27 cellular contexts compared by ENCODE assay signal in the genomic region with DNA sequence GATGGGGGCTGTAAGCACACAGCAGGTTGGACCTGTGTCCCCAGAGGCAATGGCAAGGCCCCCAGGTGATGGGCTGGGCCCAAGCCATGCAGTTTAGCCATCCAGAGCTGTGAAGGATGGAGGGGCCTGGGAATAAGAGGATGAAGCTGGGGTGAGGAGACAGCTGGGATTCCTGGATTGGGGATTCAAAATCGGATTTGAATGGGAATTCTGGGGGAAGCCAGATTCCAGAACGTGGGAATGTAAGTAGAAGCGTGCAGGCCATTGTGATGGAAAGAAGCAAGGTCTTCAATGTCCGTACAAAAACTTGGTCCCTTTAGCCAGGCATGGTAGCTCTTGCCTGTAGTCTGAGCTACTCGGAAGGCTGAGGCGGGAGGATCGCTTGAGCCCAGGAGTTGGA. TPM values are rescaled to one million over a fixed set of nuclear protein-coding genes. Genes with fewer than 3 reads are reported as not detected.
DNase-seq lines count a peak whose midpoint lies in the region; ATAC-seq and TF ChIP-seq lines count a peak whose summit lies in the region.
"Had no signal": no experiment of that assay in that cellular context is flagged by ENCODE, and none has a peak within 500 bp of the region (broad histone marks: within the 10 kb centered on the region; RNA-seq: fewer than 3 reads in every experiment).

No MANE protein-coding gene starts in this region.

- H3K36me3 ChIP-seq in BLaER1 treated with 17β-estradiol and CSF1 and Interleukin-3, amounts not matched to agents 10 nM and 100 nM: peaks cover 13 to 51% (median 21%) of the 10 kb centered on the region in 11 experiments; a peak in 21 of 22 replicates
- H3K36me3 ChIP-seq in Karpas-422 (ENCODE audit: insufficient read depth, low read length) (peaks cover 16% of the 10 kb centered on the region; the same call in 1 of the 2 replicates), gastrocnemius medialis (no peaks in the 10 kb centered on the region), stomach (no peaks in the 10 kb centered on the region)

- peak overlapping the region in 3 of 5 experiments; percentile 24 to 61 (median 55) for H3K27ac Mint-ChIP-seq in brain

- H3K9me3 ChIP-seq in BLaER1 treated with 17β-estradiol and CSF1 and Interleukin-3, amounts not matched to agents 10 nM and 100 nM (replicated peaks in 1 of 11): no peaks in the 10 kb centered on the region
- H3K9me3 ChIP-seq in Karpas-422 (ENCODE audit: low read length) (no peaks in the 10 kb centered on the region), gastrocnemius medialis (no peaks in the 10 kb centered on the region), stomach (no peaks in the 10 kb centered on the region)

- no peak overlapping the region for H3K4me3 Mint-ChIP-seq in brain
- H3K4me3 Mint-ChIP-seq: CD8-positive, alpha-beta memory T cell had no signal

- H3K27me3 ChIP-seq in BLaER1 treated with 17β-estradiol and CSF1 and Interleukin-3, amounts not matched to agents 10 nM and 100 nM: no peaks in the 10 kb centered on the region
- H3K27me3 ChIP-seq in Karpas-422 (ENCODE audit: low read length): no peaks in the 10 kb centered on the region
- H3K27me3 ChIP-seq in gastrocnemius medialis: no peaks in the 10 kb centered on the region
- peaks cover 0 to 56% (median 0%) of the 10 kb centered on the region in 3 donors for H3K27me3 ChIP-seq in stomach

- peaks cover 46 to 100% (median 88%) of the 10 kb centered on the region in 11 experiments for H4K20me1 ChIP-seq in BLaER1 treated with 17β-estradiol and CSF1 and Interleukin-3, amounts not matched to agents 10 nM and 100 nM
- H4K20me1 ChIP-seq in Karpas-422 (ENCODE audit: insufficient read depth, low read depth, low read length): peaks cover 7% of the 10 kb centered on the region; the same call in 1 of the 2 replicates

- intact Hi-C loops in gastrocnemius medialis (cut with DNase I; ENCODE audit: low total_unique reads): no loop called here
- intact Hi-C loops in stomach (cut with DNase I; ENCODE audit: low total_unique reads): no loop called here

- in situ Hi-C loops in gastrocnemius medialis (cut with MboI; ENCODE audit: low sequenced_read_pairs in 4 of 4): no loop called here

- H3K36me3 Mint-ChIP-seq in brain: peaks cover 19% of the 10 kb centered on the region

- H2AFZ ChIP-seq in Karpas-422 (ENCODE audit: low read length): no peak overlapping the region

- peaks cover 25% of the 10 kb centered on the region for H3K4me1 Mint-ChIP-seq in brain

- H3K27me3 Mint-ChIP-seq in brain: no peaks in the 10 kb centered on the region

- H3K9me3 Mint-ChIP-seq in brain: no peaks in the 10 kb centered on the region
- H3K9me3 Mint-ChIP-seq: CD8-positive, alpha-beta memory T cell had no signal

- H3K79me2 ChIP-seq in Karpas-422 (ENCODE audit: low read length): peaks cover 70% of the 10 kb centered on the region

- H3K4me3 ChIP-seq in BLaER1 treated with 17β-estradiol and CSF1 and Interleukin-3, amounts not matched to agents 10 nM and 100 nM: no peak overlapping the region
- H3K4me3 ChIP-seq in Karpas-422 (ENCODE audit: low read length): no peak overlapping the region
- H3K4me3 ChIP-seq in gastrocnemius medialis: peak overlapping the region in 1 of 4 donors; percentile 7
- H3K4me3 ChIP-seq in stomach: no peak overlapping the region

- H3K9me2 ChIP-seq in Karpas-422 (replicated peaks; ENCODE audit: insufficient read depth, low read length): no peaks in the 10 kb centered on the region

- ATAC-seq in gastrocnemius medialis: no peak
- ATAC-seq in left lobe of liver: no peak
- no peak for ATAC-seq in HG02610 (IDR thresholded peaks at IDR 0.05; ENCODE audit: unreplicated experiment)

- H3K9ac ChIP-seq in BLaER1 treated with 17β-estradiol and CSF1 and Interleukin-3, amounts not matched to agents 10 nM and 100 nM: no peak overlapping the region
- no peak overlapping the region for H3K9ac ChIP-seq in Karpas-422 (ENCODE audit: low read length)
- H3K9ac ChIP-seq: KMS-11 had no signal

- TF ChIP-seq CTCF in brain (conservative IDR thresholded peaks at IDR 0.05) (no peak), gastrocnemius medialis (IDR thresholded peaks at IDR 0.05 in 4 of 5, conservative IDR thresholded peaks at IDR 0.05 in 1 of 5) (no peak), stomach (IDR thresholded peaks at IDR 0.05) (no peak)

- peak overlapping the region in 7 of 11 experiments; percentile 63 to 81 (median 76); a peak in 10 of 22 replicates for H3K4me2 ChIP-seq in BLaER1 treated with 17β-estradiol and CSF1 and Interleukin-3, amounts not matched to agents 10 nM and 100 nM
- no peak overlapping the region for H3K4me2 ChIP-seq in Karpas-422 (ENCODE audit: low read depth, low read length, poor library complexity, severe bottlenecking)
- H3K4me2 ChIP-seq: KMS-11 had no signal

- TF ChIP-seq POLR2A in gastrocnemius medialis (IDR thresholded peaks at IDR 0.05) (no peak), stomach (IDR thresholded peaks at IDR 0.05) (no peak)

- peaks cover 58 to 80% (median 69%) of the 10 kb centered on the region in 10 experiments for H3K4me1 ChIP-seq in BLaER1 treated with 17β-estradiol and CSF1 and Interleukin-3, amounts not matched to agents 10 nM and 100 nM
- H3K4me1 ChIP-seq in Karpas-422 (ENCODE audit: low read length) (peaks cover 66% of the 10 kb centered on the region), gastrocnemius medialis (peaks cover 41 to 42% of the 10 kb centered on the region in 2 donors), stomach (peaks cover 0 to 12% (median 5%) of the 10 kb centered on the region in 4 donors)

- H3K27ac ChIP-seq in BLaER1 treated with 17β-estradiol and CSF1 and Interleukin-3, amounts not matched to agents 10 nM and 100 nM: no peak overlapping the region
- H3K27ac ChIP-seq in Karpas-422 (ENCODE audit: low read length) (peak overlapping the region; percentile 100), gastrocnemius medialis (peak overlapping the region; percentile 81 to 87 (median 84)), stomach (no peak overlapping the region)
- H3K27ac ChIP-seq: C4-2B, KMS-11 had no signal

- 83 to 92% (median 89%) methylated on average over 7 of the region's 7 CpGs for WGBS in stomach, 5 donors

- no peak for DNase-seq in Karpas-422
- no peak for DNase-seq in gastrocnemius medialis
- DNase-seq in activated CD4-positive, alpha-beta T cell treated with anti-CD3 and anti-CD28 coated beads for 1 hour: no peak
- no peak for DNase-seq in stomach
- no peak for DNase-seq in left lobe of liver (ENCODE audit: low spot score)
- DNase-seq: CD8-positive, alpha-beta memory T cell; DMS 273 treated with DMSO at 0.1 percent for 48 hours; DMS79 treated with DMSO at 0.1 percent for 48 hours; IMR-90; NCI-H1048; NCI-H1694 treated with DMSO at 0.1 percent for 48 hours; NCI-H2081 treated with DMSO at 0.1 percent for 48 hours; NCI-H2171; NCI-H345; NCI-H524; NCI-H748 treated with DMSO at 0.1 percent for 48 hours; NK-92 treated with Interleukin-12 subunit alpha and Interleukin-12 subunit beta, amount 100 ng/mL, for 24 hours; RPMI8226; SHP77; T-helper 1 cell had no signal

- no peak for TF ChIP-seq EP300 in stomach (IDR thresholded peaks at IDR 0.05)

RNA-seq across cellular contexts. Expression of a gene that starts 9.8 kb away (rescaled TPM):
- total RNA-seq in Karpas-422 (2014; rRNA removed; shearing (Covaris generic); ENCODE audit: low replicate concordance): 22.4 and 39.2 TPM in 2 replicates
- polyA plus RNA-seq in brain (ENCODE audit: insufficient read depth, low read depth, low replicate concordance) (8.3 TPM), stomach (1 to 10 TPM; 2.3 to 2.7 (median 2.6) TPM)
- total RNA-seq in gastrocnemius medialis (10 to 100 TPM; 32.7 to 62.0 (median 43.5) TPM), stomach (10 to 100 TPM in 1 of 5 donors, 1 to 10 TPM in 2, under 1 TPM in 1, not detected in 1; 0.37 to 11.1 (median 6.5) TPM), left lobe of liver (3.0 TPM)

RNA-seq across cellular contexts. Expression of a gene that starts 59.7 kb away (rescaled TPM):
- not detected in 2 replicates for total RNA-seq in Karpas-422 (2014; rRNA removed; shearing (Covaris generic); ENCODE audit: low replicate concordance)
- polyA plus RNA-seq in brain (ENCODE audit: insufficient read depth, low read depth, low replicate concordance) (not detected), stomach (not detected)
- total RNA-seq in gastrocnemius medialis (not detected), stomach (not detected), left lobe of liver (not detected)
- total RNA-seq: CD8-positive, alpha-beta memory T cell; IMR-90; SK-MEL-5 had no signal
- polyA plus RNA-seq: AG04450, IMR-90 had no signal

Comparison
In these comparisons a context has a peak if more than half of its experiments do, and no peak if none do; other contexts are left out.
1. H3K27ac ChIP-seq: peak in Karpas-422 (single experiment) and gastrocnemius medialis (4 of 4); none in BLaER1 treated with 17β-estradiol and CSF1 and Interleukin-3, amounts not matched to agents 10 nM and 100 nM (0 of 11) and stomach (0 of 5).